Comparison of ENCODE assay signal across 1 cellular context in the genomic region with DNA sequence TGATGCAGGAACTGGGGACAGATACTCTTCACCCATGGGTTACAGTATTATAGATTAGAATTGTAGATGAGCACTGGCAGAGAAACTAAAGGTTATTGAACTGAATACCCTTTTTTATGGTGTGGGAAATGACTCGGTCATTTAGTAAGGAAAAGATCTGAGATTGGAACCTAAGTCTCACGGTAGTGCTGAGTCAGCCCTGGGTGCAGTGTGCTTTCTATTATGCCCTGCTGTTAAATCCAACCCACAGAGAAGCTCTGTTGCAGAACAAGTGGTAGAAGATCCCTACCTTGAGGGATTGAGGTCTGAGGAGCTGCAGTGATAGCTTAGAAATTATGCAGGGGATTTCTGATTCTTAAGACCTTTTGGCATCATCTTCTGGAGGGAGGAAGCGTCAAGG.
TF ChIP-seq lines count a peak whose summit lies in the region.

No MANE protein-coding gene starts in this region.

TF ChIP-seq in IMR-90, 13 proteins besides CTCF, POLR2A, EP300 and RAD21:
- TF ChIP-seq NFE2L2 (IDR thresholded peaks at IDR 0.05; ENCODE audit: low read depth, low read length) (no peak), MAFK (IDR thresholded peaks at IDR 0.05; ENCODE audit: low read depth, low read length) (0 out of 2 replicates have a peak, but pooled peaks have one; percentile 31)
